8 cellular contexts compared by ENCODE assay signal in the genomic region with DNA sequence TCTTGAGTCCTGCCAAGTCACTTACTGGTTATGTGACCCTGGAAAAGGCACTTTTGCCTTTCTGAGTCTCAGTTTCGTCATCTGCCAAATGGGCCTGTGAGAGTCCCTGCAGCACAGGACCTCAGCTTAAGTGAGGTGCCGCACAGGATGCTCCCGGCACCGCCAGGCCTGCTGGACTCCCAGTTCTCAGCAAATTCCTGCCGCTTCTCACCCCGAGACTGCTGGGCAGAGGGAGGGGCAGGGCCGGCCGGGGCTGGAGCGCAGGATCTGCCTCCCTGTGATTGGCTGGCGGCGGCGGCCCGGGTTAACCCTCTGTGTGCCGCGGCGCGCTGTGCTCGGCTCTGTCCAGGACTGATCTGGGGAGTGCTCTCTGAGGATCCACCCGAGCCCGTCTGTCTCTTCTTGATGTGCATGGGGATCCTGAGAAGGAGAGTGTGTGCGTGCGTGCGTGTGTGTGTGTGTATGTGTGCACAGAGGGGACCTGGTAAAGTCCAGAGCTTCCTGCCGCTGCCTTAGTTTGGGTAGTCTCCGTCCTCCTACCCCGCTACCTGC. TPM values are rescaled to one million over a fixed set of nuclear protein-coding genes. Genes with fewer than 3 reads are reported as not detected.
A peak's percentile ranks its signal among the peaks of the same experiment; 100 is the strongest.
DNase-seq lines count a peak whose midpoint lies in the region; ATAC-seq, FAIRE-seq and TF ChIP-seq lines count a peak whose summit lies in the region.

No MANE protein-coding gene starts in this region.

- intact Hi-C loops in kidney (cut with DNase I), result no loop called here

- H3K4me1 ChIP-seq in HAP-1 (peaks cover 12% of the 10 kb centered on the region; the same call in 1 of the 2 replicates), kidney (ENCODE audit: control insufficient read depth in 1 of 2, insufficient read depth in 1 of 2, low read depth in 1 of 2, low read length in 2 of 2) (peaks cover 17 to 28% of the 10 kb centered on the region in 2 donors)

- H3K36me3 ChIP-seq in HAP-1 (replicated peaks) (peaks cover 72% of the 10 kb centered on the region), kidney (ENCODE audit: control insufficient read depth in 1 of 2, insufficient read depth in 2 of 2, low read length in 2 of 2) (peaks cover 31 to 48% of the 10 kb centered on the region in 2 donors)

- H3K4me3 ChIP-seq in HAP-1 (peak overlapping the region; percentile 37), kidney (ENCODE audit: low read length in 2 of 2) (peak overlapping the region; percentile 70 to 83)

- FAIRE-seq in kidney (lab: Jason Lieb, UNC), result no peak

- in situ Hi-C loops in HAP-1 (cut with MboI; ENCODE audit: low sequenced_read_pairs), result no loop called here

- no peaks in the 10 kb centered on the region for H3K9me3 ChIP-seq in HAP-1
- H3K9me3 ChIP-seq in kidney (ENCODE audit: control insufficient read depth in 1 of 2, low read length in 2 of 2), result no peaks in the 10 kb centered on the region

- ATAC-seq in GM18907 (IDR thresholded peaks at IDR 0.05; ENCODE audit: unreplicated experiment), result no peak

- H3K9ac ChIP-seq in kidney (ENCODE audit: low read length in 2 of 2), result peak overlapping the region in 1 of 2 donors; percentile 71

- H3K27me3 ChIP-seq in HAP-1 (ENCODE audit: low read depth), result no peaks in the 10 kb centered on the region

- DNase-seq in DMS153 treated with DMSO at 0.1 percent for 48 hours (lab: John Stamatoyannopoulos, UW; ENCODE audit: unreplicated experiment) (peak; percentile 52), HAP-1 (ENCODE audit: low spot score in 2 of 2) (peak; percentile 57 to 87), cerebellar nuclear complex (lab: John Stamatoyannopoulos, UW) (peak; percentile 38 to 43), kidney (peak; percentile 94), NCI-H146 treated with DMSO at 0.1 percent for 48 hours (lab: John Stamatoyannopoulos, UW; ENCODE audit: unreplicated experiment) (no peak)
- peak; percentile 44 for DNase-seq in stimulated activated CD4-positive, alpha-beta T cell treated with anti-CD3 and anti-CD28 coated beads, Interleukin-1b, Interleukin-23, amount 100 ng/mL, for 48 hours

- H3K27ac ChIP-seq in kidney (ENCODE audit: low read depth in 2 of 2, low read length in 2 of 2), result peak overlapping the region in 1 of 2 donors; percentile 71

- no peak for TF ChIP-seq CTCF in kidney (IDR thresholded peaks at IDR 0.05; ENCODE audit: borderline replicate concordance, extremely low read depth, insufficient read depth)

TF ChIP-seq in PFSK-1, 5 proteins besides CTCF, POLR2A, EP300 and RAD21:
- TF ChIP-seq POLR2AphosphoS5 (IDR thresholded peaks at IDR 0.05; ENCODE audit: low read depth, low read length) (peak; percentile 48; the same call in 1 of the 2 replicates), FOXP2 (optimal IDR thresholded peaks at IDR 0.05; ENCODE audit: borderline replicate concordance, extremely low read depth, extremely low read length, insufficient read depth) (peak; percentile 29), TAF1 (IDR thresholded peaks at IDR 0.05; ENCODE audit: borderline replicate concordance, insufficient read depth, low read length) (peak; percentile 59; the same call in 1 of the 2 replicates), SIN3A (IDR thresholded peaks at IDR 0.05; ENCODE audit: borderline replicate concordance, insufficient read depth, low read length) (no peak)
- TF ChIP-seq, protein P1, sequence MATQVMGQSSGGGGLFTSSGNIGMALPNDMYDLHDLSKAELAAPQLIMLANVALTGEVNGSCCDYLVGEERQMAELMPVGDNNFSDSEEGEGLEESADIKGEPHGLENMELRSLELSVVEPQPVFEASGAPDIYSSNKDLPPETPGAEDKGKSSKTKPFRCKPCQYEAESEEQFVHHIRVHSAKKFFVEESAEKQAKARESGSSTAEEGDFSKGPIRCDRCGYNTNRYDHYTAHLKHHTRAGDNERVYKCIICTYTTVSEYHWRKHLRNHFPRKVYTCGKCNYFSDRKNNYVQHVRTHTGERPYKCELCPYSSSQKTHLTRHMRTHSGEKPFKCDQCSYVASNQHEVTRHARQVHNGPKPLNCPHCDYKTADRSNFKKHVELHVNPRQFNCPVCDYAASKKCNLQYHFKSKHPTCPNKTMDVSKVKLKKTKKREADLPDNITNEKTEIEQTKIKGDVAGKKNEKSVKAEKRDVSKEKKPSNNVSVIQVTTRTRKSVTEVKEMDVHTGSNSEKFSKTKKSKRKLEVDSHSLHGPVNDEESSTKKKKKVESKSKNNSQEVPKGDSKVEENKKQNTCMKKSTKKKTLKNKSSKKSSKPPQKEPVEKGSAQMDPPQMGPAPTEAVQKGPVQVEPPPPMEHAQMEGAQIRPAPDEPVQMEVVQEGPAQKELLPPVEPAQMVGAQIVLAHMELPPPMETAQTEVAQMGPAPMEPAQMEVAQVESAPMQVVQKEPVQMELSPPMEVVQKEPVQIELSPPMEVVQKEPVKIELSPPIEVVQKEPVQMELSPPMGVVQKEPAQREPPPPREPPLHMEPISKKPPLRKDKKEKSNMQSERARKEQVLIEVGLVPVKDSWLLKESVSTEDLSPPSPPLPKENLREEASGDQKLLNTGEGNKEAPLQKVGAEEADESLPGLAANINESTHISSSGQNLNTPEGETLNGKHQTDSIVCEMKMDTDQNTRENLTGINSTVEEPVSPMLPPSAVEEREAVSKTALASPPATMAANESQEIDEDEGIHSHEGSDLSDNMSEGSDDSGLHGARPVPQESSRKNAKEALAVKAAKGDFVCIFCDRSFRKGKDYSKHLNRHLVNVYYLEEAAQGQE (IDR thresholded peaks at IDR 0.05; ENCODE audit: insufficient read depth in 1 of 2, low read depth in 2 of 2, low read length in 2 of 2), result 0 out of 4 replicates have a peak, but pooled peaks of 1 of the 2 experiments have one; percentile 51

RNA-seq across cellular contexts. Expression of a gene that starts 8.6 kb away (rescaled TPM):
- 10.3 TPM for polyA plus RNA-seq in PFSK-1 (2012; ENCODE audit: insufficient read length, low read depth)
- 34.5 TPM for total RNA-seq in kidney
- polyA plus RNA-seq in kidney (ENCODE audit: insufficient read depth, low read depth, low replicate concordance), result 3.5 TPM

RNA-seq across cellular contexts. Expression of a gene that starts 18.9 kb away (rescaled TPM):
- 43.1 TPM for polyA plus RNA-seq in PFSK-1 (2012; ENCODE audit: insufficient read length, low read depth)
- total RNA-seq in kidney, result 42.6 TPM
- 23.9 TPM for polyA plus RNA-seq in kidney (ENCODE audit: insufficient read depth, low read depth, low replicate concordance)

RNA-seq across cellular contexts. Expression of a gene that starts 46.3 kb away (rescaled TPM):
- polyA plus RNA-seq in PFSK-1 (2012; ENCODE audit: insufficient read length, low read depth), result 0.20 TPM
- total RNA-seq in kidney, result 4.6 TPM
- polyA plus RNA-seq in kidney (ENCODE audit: insufficient read depth, low read depth, low replicate concordance), result 393 TPM
